Comparison of ENCODE assay signal across 23 cellular contexts in genomic region chr3:84962460-84962859, GRCh38. TPM values are rescaled to one million over a fixed set of nuclear protein-coding genes. Genes with fewer than 3 reads are reported as not detected.
DNase-seq lines count a peak whose midpoint lies in the region; ATAC-seq, FAIRE-seq and TF ChIP-seq lines count a peak whose summit lies in the region.
"Had no signal": no experiment of that assay in that cellular context is flagged by ENCODE, and none has a peak within 500 bp of the region (broad histone marks: within the 10 kb centered on the region; RNA-seq: fewer than 3 reads in every experiment).

No MANE protein-coding gene starts in this region.

- no peak overlapping the region for H3K4me3 ChIP-seq in HepG2 (replicated peaks in 1 of 3; ENCODE audit: insufficient read depth in 1 of 3, low read depth in 2 of 3, low read length in 3 of 3)
- no peak overlapping the region for H3K4me3 ChIP-seq in right lobe of liver
- H3K4me3 ChIP-seq in H1 (ENCODE audit: extremely low read depth in 1 of 4, insufficient read depth in 2 of 4, low read depth in 3 of 4, low read length in 4 of 4), result peak overlapping the region; percentile 6 to 82 (median 43); a peak in 4 of 8 replicates
- H3K4me3 ChIP-seq in tibial artery, result no peak overlapping the region
- no peak overlapping the region for H3K4me3 ChIP-seq in lower lobe of right lung

- H3K9me3 ChIP-seq in HepG2 (ENCODE audit: low read length) (no peaks in the 10 kb centered on the region), right lobe of liver (no peaks in the 10 kb centered on the region), H1 (ENCODE audit: insufficient read depth in 2 of 2, low read depth in 1 of 2, low read length in 1 of 2) (no peaks in the 10 kb centered on the region), tibial artery (no peaks in the 10 kb centered on the region), lower lobe of right lung (no peaks in the 10 kb centered on the region)

- peaks cover 1 to 24% of the 10 kb centered on the region in 2 experiments; a peak in 3 of 5 replicates for H3K27me3 ChIP-seq in HepG2 (ENCODE audit: control insufficient read depth in 1 of 2, insufficient read depth in 2 of 2, low read length in 2 of 2)
- H3K27me3 ChIP-seq in right lobe of liver, result peaks cover 5 to 18% of the 10 kb centered on the region in 2 donors
- H3K27me3 ChIP-seq in H1 (replicated peaks in 1 of 4; ENCODE audit: control insufficient read depth in 3 of 4, extremely low read depth in 1 of 4, insufficient read depth in 3 of 4, low read length in 3 of 4), result no peaks in the 10 kb centered on the region
- H3K27me3 ChIP-seq in tibial artery, result peaks cover 0 to 33% of the 10 kb centered on the region in 2 donors
- H3K27me3 ChIP-seq in lower lobe of right lung (ENCODE audit: low read depth), result peaks cover 36% of the 10 kb centered on the region

- peak overlapping the region in 2 of 3 experiments; percentile 31 to 67 for H3K4me3 Mint-ChIP-seq in nephron

- H2BK12ac ChIP-seq in H1 (ENCODE audit: low read depth, low read length), result no peak overlapping the region

- CTCF ChIA-PET in HepG2 (lab: Yijun Ruan, JAX; ENCODE audit: low intra/inter-chr PET ratio, low total read pairs) (no interaction called here), H1 (lab: Charles Lee; ENCODE audit: partially characterized antibody) (no interaction called here)

- TF ChIP-seq CTCF in HepG2 (CRISPR knock-in tag; IDR thresholded peaks at IDR 0.05) (no peak), right lobe of liver (IDR thresholded peaks at IDR 0.05) (no peak), H1 (IDR thresholded peaks at IDR 0.05; ENCODE audit: control extremely low read depth in 1 of 3, insufficient read depth in 1 of 3, low read depth in 1 of 3, low read length in 3 of 3) (no peak), nephron (IDR thresholded peaks at IDR 0.05; ENCODE audit: unreplicated experiment in 3 of 3) (no peak), tibial artery (IDR thresholded peaks at IDR 0.05) (no peak), lower lobe of right lung (IDR thresholded peaks at IDR 0.05) (no peak)

- no peaks in the 10 kb centered on the region for H3K36me3 Mint-ChIP-seq in nephron (ENCODE audit: low read depth)

- peak overlapping the region; percentile 15; the same call in 1 of the 2 replicates for H3K18ac ChIP-seq in H1 (ENCODE audit: extremely low read depth, low read length)

- no peak overlapping the region for H3K23ac ChIP-seq in H1 (ENCODE audit: insufficient read length)

- no peak overlapping the region for H2BK20ac ChIP-seq in H1 (ENCODE audit: low read length)

- FAIRE-seq in HepG2 (lab: Jason Lieb, UNC), result no peak
- FAIRE-seq in H1 (lab: Jason Lieb, UNC), result no peak
- FAIRE-seq: GM18507, H54 had no signal

- in situ Hi-C loops in HepG2 (cut with HindIII; ENCODE audit: extremely low pct_ligation_motif_present, low pct_unique_long_range_greater_than_20kb), result loop anchor here (25.0 kb wide), 1 partner anchor 400 kb away; no protein-coding TSS in a partner anchor

- H3K4ac ChIP-seq in H1 (replicated peaks; ENCODE audit: insufficient read length, low read depth, low read length), result no peak overlapping the region

- H3K9me3 Mint-ChIP-seq in nephron, result no peaks in the 10 kb centered on the region

- TF ChIP-seq EP300 in HepG2 (IDR thresholded peaks at IDR 0.05; ENCODE audit: low read depth in 2 of 2, low read length in 2 of 2), result no peak
- no peak for TF ChIP-seq EP300 in HepG2 (CRISPR knock-in tag; IDR thresholded peaks at IDR 0.05; ENCODE audit: borderline replicate concordance)
- no peak for TF ChIP-seq EP300 in H1 (IDR thresholded peaks at IDR 0.05; ENCODE audit: borderline replicate concordance in 1 of 2, low read depth in 2 of 2, low read length in 2 of 2)

- H3K4me2 ChIP-seq in HepG2 (ENCODE audit: low read depth, low read length), result no peak overlapping the region
- peak overlapping the region; percentile 95 to 98 for H3K4me2 ChIP-seq in H1 (ENCODE audit: insufficient read depth in 1 of 2, low read depth in 2 of 2, low read length in 2 of 2)

- no peak overlapping the region for H2BK15ac ChIP-seq in H1 (ENCODE audit: low read length)

- BruUV-seq in HepG2 (replicated peaks; lab: Mats Ljungman, UMichigan), result no TSS peak

- no peak for ATAC-seq in HepG2
- ATAC-seq in right lobe of liver, result no peak
- ATAC-seq in lower lobe of right lung, result no peak

- DNase-seq in HepG2 (ENCODE audit: low spot score) (no peak), right lobe of liver (no peak), H1 (ENCODE audit: low read depth in 1 of 2, low spot score in 2 of 2) (no peak), superior temporal gyrus (ENCODE audit: extremely low spot score) (peak; percentile 74), tibial artery (no peak), lower lobe of right lung (no peak), CD1c-positive myeloid dendritic cell (ENCODE audit: extremely low spot score) (no peak)
- DNase-seq: GDM1; KBM-7; NCI-H1092 treated with DMSO at 0.1 percent for 48 hours; NCI-H1436 treated with DMSO at 0.1 percent for 48 hours; NCI-H2029; NCI-H226; NCI-H510A treated with DMSO at 0.1 percent for 48 hours; NCI-H774; NK-92 treated with Interleukin-12 subunit alpha and Interleukin-12 subunit beta, amount 100 ng/mL, for 24 hours; SIG-M5 had no signal

- no peak overlapping the region for H3K27ac Mint-ChIP-seq in nephron

- H2AFZ ChIP-seq in HepG2 (ENCODE audit: low read length), result no peak overlapping the region
- H2AFZ ChIP-seq in H1 (ENCODE audit: low read length), result no peak overlapping the region

- H2BK5ac ChIP-seq in H1 (ENCODE audit: low read depth, low read length), result no peak overlapping the region

- peaks cover 23% of the 10 kb centered on the region for H3K23me2 ChIP-seq in H1 (ENCODE audit: low read depth, low read length)

- no peak overlapping the region for H4K8ac ChIP-seq in H1 (ENCODE audit: extremely low read depth, insufficient read depth, low read length)

- peaks cover 43% of the 10 kb centered on the region for H3K27me3 Mint-ChIP-seq in nephron (ENCODE audit: low read depth)

- no peak for TF ChIP-seq RAD21 in HepG2 (CRISPR knock-in tag; IDR thresholded peaks at IDR 0.05)
- no peak for TF ChIP-seq RAD21 in H1 (IDR thresholded peaks at IDR 0.05 in 1 of 2, conservative IDR thresholded peaks at IDR 0.05 in 1 of 2; ENCODE audit: low read depth in 2 of 2, low read length in 2 of 2)

- H3K4me1 Mint-ChIP-seq in nephron, result peaks cover 43% of the 10 kb centered on the region

- H3K14ac ChIP-seq in H1 (ENCODE audit: insufficient read length), result no peak overlapping the region

- H3K79me1 ChIP-seq in H1 (ENCODE audit: low read depth, low read length), result no peaks in the 10 kb centered on the region; the same call in 1 of the 2 replicates

- H4K20me1 ChIP-seq in HepG2 (ENCODE audit: insufficient read depth, low read length) (no peaks in the 10 kb centered on the region), H1 (replicated peaks in 1 of 2; ENCODE audit: control insufficient read depth in 1 of 2, insufficient read depth in 2 of 2, low read length in 2 of 2) (peaks cover 0 to 3% of the 10 kb centered on the region in 2 experiments)

- no peak overlapping the region for H4K91ac ChIP-seq in H1 (replicated peaks; ENCODE audit: insufficient read length, low read length)

- H4K5ac ChIP-seq in H1 (ENCODE audit: insufficient read length, low read depth, low read length), result no peak overlapping the region

- H3K4me1 ChIP-seq in HepG2 (ENCODE audit: insufficient read depth, low read length) (peaks cover 14% of the 10 kb centered on the region), right lobe of liver (peaks cover 0 to 4% (median 0%) of the 10 kb centered on the region in 4 donors), H1 (replicated peaks in 1 of 4; ENCODE audit: control insufficient read depth in 3 of 4, insufficient read depth in 4 of 4, low read length in 3 of 4) (peaks cover 0 to 27% (median 4%) of the 10 kb centered on the region in 4 experiments; a peak in 5 of 7 replicates), tibial artery (peaks cover 0 to 29% (median 16%) of the 10 kb centered on the region in 4 donors), lower lobe of right lung (peaks cover 15% of the 10 kb centered on the region)

- no peak overlapping the region for H3K9ac ChIP-seq in HepG2 (ENCODE audit: insufficient read depth, low read depth, low read length)
- no peak overlapping the region for H3K9ac ChIP-seq in H1 (replicated peaks in 1 of 4; ENCODE audit: extremely low read depth in 1 of 4, low read depth in 3 of 4, low read length in 3 of 4)

- POLR2A ChIA-PET in HepG2 (lab: Yijun Ruan, JAX), result no interaction called here
- POLR2A ChIA-PET in H1 (lab: Charles Lee; ENCODE audit: partially characterized antibody), result no interaction called here

- H3K27ac ChIP-seq in HepG2 (ENCODE audit: extremely low read length, insufficient read depth, low read length) (no peak overlapping the region), right lobe of liver (no peak overlapping the region), H1 (ENCODE audit: low read depth, low read length) (no peak overlapping the region), tibial artery (no peak overlapping the region), lower lobe of right lung (no peak overlapping the region)
- H3K27ac ChIP-seq: 22Rv1, C4-2B, RWPE1 had no signal

- H3K56ac ChIP-seq in H1 (replicated peaks; ENCODE audit: insufficient read length, low read depth, low read length), result no peak overlapping the region

- TF ChIP-seq POLR2A in HepG2 (IDR thresholded peaks at IDR 0.05; ENCODE audit: insufficient read depth in 1 of 2, low read depth in 2 of 2, low read length in 2 of 2) (no peak), right lobe of liver (IDR thresholded peaks at IDR 0.05) (no peak), H1 (IDR thresholded peaks at IDR 0.05; ENCODE audit: control extremely low read depth in 1 of 2, low read depth in 2 of 2, low read length in 2 of 2) (no peak)

- WGBS in HepG2 (ENCODE audit: low lambda C conversion rate), result 14% methylated on average over 5 of the region's 5 CpGs
- WGBS in right lobe of liver (ENCODE audit: insufficient coverage, low coverage, low lambda C conversion rate, missing lambda C conversion rate), result 84% methylated on average over 5 of the region's 5 CpGs
- WGBS in H1 (ENCODE audit: extremely low coverage in 1 of 2, insufficient coverage in 1 of 2, insufficient read length in 1 of 2, insufficient replicate concordance in 2 of 2, low coverage in 1 of 2, low lambda C conversion rate in 2 of 2, missing lambda C conversion rate in 1 of 2), 2 experiments, result 77% methylated on average over 5 of the region's 5 CpGs; no CpG with 5 or more reads in 1 of the 2 experiments

- H3K36me3 ChIP-seq in HepG2 (replicated peaks in 1 of 2; ENCODE audit: control insufficient read depth in 1 of 2, insufficient read depth in 2 of 2, low read length in 2 of 2) (no peaks in the 10 kb centered on the region), right lobe of liver (no peaks in the 10 kb centered on the region), H1 (ENCODE audit: control insufficient read depth in 2 of 4, insufficient read depth in 4 of 4, low read length in 3 of 4) (no peaks in the 10 kb centered on the region), tibial artery (no peaks in the 10 kb centered on the region), lower lobe of right lung (no peaks in the 10 kb centered on the region)

- no peak overlapping the region for H2BK120ac ChIP-seq in H1 (replicated peaks; ENCODE audit: low read depth, low read length)

- intact Hi-C loops in HepG2 (cut with micrococcal nuclease; ENCODE audit: unreplicated experiment) (no loop called here), right lobe of liver (cut with DNase I) (no loop called here), tibial artery (cut with DNase I; ENCODE audit: low total_unique reads) (no loop called here), lower lobe of right lung (cut with DNase I) (no loop called here)

- H2AK5ac ChIP-seq in H1 (ENCODE audit: low read depth, low read length), result no peak overlapping the region

- H3K79me2 ChIP-seq in HepG2 (ENCODE audit: insufficient read depth, low read length) (no peaks in the 10 kb centered on the region), H1 (ENCODE audit: control insufficient read depth in 1 of 2, insufficient read depth in 2 of 2, low read length in 2 of 2) (peaks cover 0 to 73% of the 10 kb centered on the region in 2 experiments; a peak in 3 of 4 replicates)

RNA-seq across cellular contexts. Expression of gene CADM2, which starts 3.7 kb away (rescaled TPM):
- total RNA-seq in HepG2 (2016; rRNA removed; fragmentation: Illumina TruSeq; extraction: Trizol) (not detected in 2 replicates), right lobe of liver (1 to 10 TPM in 2 of 6 experiments, under 1 TPM in 4; under 0.01 to 1.7 (median 0.15) TPM), lower lobe of right lung (0.83 TPM)
- total RNA-seq in HepG2 (2016; cell fraction: cytosol; rRNA removed; fragmentation: Illumina TruSeq; extraction: Trizol; ENCODE audit: low read depth), result not detected in 2 replicates
- not detected in 2 replicates for total RNA-seq in HepG2 (2016; cell fraction: insoluble cytoplasmic fraction; rRNA removed; fragmentation: Illumina TruSeq; extraction: Trizol)
- not detected in 2 replicates for total RNA-seq in HepG2 (2016; cell fraction: membrane; rRNA removed; fragmentation: Illumina TruSeq; extraction: Trizol)
- not detected in 2 replicates for total RNA-seq in HepG2 (2016; cell fraction: nucleus; rRNA removed; fragmentation: Illumina TruSeq; extraction: Trizol)
- polyA plus RNA-seq in HepG2 (2011; rRNA removed) (not detected in 2 replicates), H1 (2011; rRNA removed) (14.9 and 28.3 TPM in 2 replicates)
- polyA plus RNA-seq in HepG2 (2011; cell fraction: cytosol; rRNA removed), result 0.04 TPM in 1 of 2 replicates, not detected in the other
- polyA plus RNA-seq in HepG2 (2011; cell fraction: nucleus; rRNA removed), result 0.21 TPM in 1 of 2 replicates, not detected in the other
- not detected in 2 replicates for polyA plus RNA-seq in HepG2 (2012)
- not detected in 2 replicates for polyA plus RNA-seq in HepG2 (2016; cell fraction: cytosol; fragmentation: Illumina TruSeq; extraction: Trizol; ENCODE audit: low read depth)
- polyA plus RNA-seq in HepG2 (2016; cell fraction: insoluble cytoplasmic fraction; fragmentation: Illumina TruSeq; extraction: Trizol; ENCODE audit: low read depth), result not detected in 2 replicates
- not detected in 2 replicates for polyA plus RNA-seq in HepG2 (2016; cell fraction: membrane; fragmentation: Illumina TruSeq; extraction: Trizol; ENCODE audit: low read depth)
- not detected in 2 replicates for polyA plus RNA-seq in HepG2 (2016; cell fraction: nucleus; fragmentation: Illumina TruSeq; extraction: Trizol; ENCODE audit: insufficient read depth, low read depth)
- 0.12 TPM in 1 of 2 replicates, not detected in the other for polyA minus RNA-seq in HepG2 (2011; rRNA and poly(A)+ RNA removed; ENCODE audit: low replicate concordance)
- not detected in 2 replicates for polyA minus RNA-seq in HepG2 (2011; cell fraction: cytosol; rRNA and poly(A)+ RNA removed)
- polyA minus RNA-seq in HepG2 (2011; cell fraction: nucleus; rRNA and poly(A)+ RNA removed), result not detected in 2 replicates
- total RNA-seq in H1 (2021; fragmentation: NEBNext Ultra II Directional; extraction: Animal tissue kit (Norgen Biotek cat#: 25700)), result 20.2 and 20.9 TPM in 2 replicates
- polyA plus RNA-seq in H1 (2011; cell fraction: cytosol; rRNA removed), result 10.8 TPM
- 98.6 TPM for polyA plus RNA-seq in H1 (2011; cell fraction: nucleus; rRNA removed)
- 10.7 to 15.9 TPM (median 13.4 TPM) in 4 replicates for polyA plus RNA-seq in H1 (2012, experiment 1 of 2)
- polyA plus RNA-seq in H1 (2012, experiment 2 of 2), result 4.8 TPM
- 16.1 TPM for polyA plus RNA-seq in H1 (2013, experiment 1 of 2)
- polyA plus RNA-seq in H1 (2013, experiment 2 of 2), result 15.3 TPM
- polyA minus RNA-seq in H1 (2011; rRNA and poly(A)+ RNA removed), result 29.8 and 31.0 TPM in 2 replicates
- polyA minus RNA-seq in H1 (2011; cell fraction: cytosol; rRNA and poly(A)+ RNA removed), result 21.1 TPM
- polyA minus RNA-seq in H1 (2011; cell fraction: nucleus; rRNA and poly(A)+ RNA removed), result 304 TPM

Comparison
In these comparisons a context has a peak if more than half of its experiments do, and no peak if none do; other contexts are left out.
1. H3K4me3 ChIP-seq: peak in H1 (4 of 4); none in HepG2 (0 of 3), right lobe of liver (0 of 3), tibial artery (0 of 2) and lower lobe of right lung (single experiment).